16 cellular contexts compared by ENCODE assay signal in genomic region chr4:72969957-72970356, GRCh38.
DNase-seq lines count a peak whose midpoint lies in the region; ATAC-seq, FAIRE-seq and TF ChIP-seq lines count a peak whose summit lies in the region.
"Had no signal": no experiment of that assay in that cellular context is flagged by ENCODE, and none has a peak within 500 bp of the region (broad histone marks: within the 10 kb centered on the region; RNA-seq: fewer than 3 reads in every experiment).

No MANE protein-coding gene starts in this region.

- H3K27me3 ChIP-seq in astrocyte (ENCODE audit: insufficient read depth, low read length): no peaks in the 10 kb centered on the region
- H3K27me3 ChIP-seq in upper lobe of left lung: no peaks in the 10 kb centered on the region

- WGBS in upper lobe of left lung, 2 donors: 11 to 36% methylated on average over 1 of the region's 1 CpG

- H2AFZ ChIP-seq in astrocyte (ENCODE audit: low read depth, low read length): peak overlapping the region; percentile 55

- ATAC-seq in upper lobe of left lung (ENCODE audit: low FRiP score in 2 of 2) (peak; percentile 63 to 77), HG03108 (IDR thresholded peaks at IDR 0.05; ENCODE audit: unreplicated experiment) (no peak)
- ATAC-seq: CD8-positive, alpha-beta T cell; stimulated activated effector memory CD8-positive, alpha-beta T cell treated with anti-CD3 and anti-CD28 coated beads, Interleukin-12 subunit alpha, Interleukin-12 subunit beta, amount 100 ng/mL, for 72 hours had no signal

- H3K79me2 ChIP-seq in astrocyte (ENCODE audit: insufficient read depth, low read length): no peaks in the 10 kb centered on the region

- no peak for TF ChIP-seq CTCF in astrocyte (IDR thresholded peaks at IDR 0.05; ENCODE audit: insufficient read depth, low read depth, low read length)
- no peak for TF ChIP-seq CTCF in fibroblast of the aortic adventitia (IDR thresholded peaks at IDR 0.05; ENCODE audit: insufficient read depth, low read length)
- no peak for TF ChIP-seq CTCF in upper lobe of left lung (IDR thresholded peaks at IDR 0.05)
- TF ChIP-seq CTCF in GM10248 (IDR thresholded peaks at IDR 0.05; ENCODE audit: control extremely low read depth, extremely low read depth, low read depth, missing control alignments): no peak

- no peak for TF ChIP-seq EP300 in upper lobe of left lung (IDR thresholded peaks at IDR 0.05)

- DNase-seq in astrocyte (ENCODE audit: low read depth): peak; percentile 51
- DNase-seq in fibroblast of the aortic adventitia (ENCODE audit: low read depth): peak; percentile 87
- peak; percentile 76 for DNase-seq in myocyte (ENCODE audit: low read depth)
- DNase-seq in upper lobe of left lung: no peak
- DNase-seq in GM10248 (ENCODE audit: extremely low spot score): no peak
- DNase-seq in NCI-H2196 (lab: John Stamatoyannopoulos, UW; ENCODE audit: unreplicated experiment): no peak
- DNase-seq: activated CD4-positive, alpha-beta memory T cell treated with anti-CD3 and anti-CD28 coated beads for 36 hours; activated gamma-delta T cell treated with Interleukin-2 at 50 U/mL for 16 hours; CD8-positive, alpha-beta T cell; erythroblast; NCI-H1930; NCI-H748 treated with DMSO at 0.1 percent for 48 hours; SHP77 treated with DMSO at 0.1 percent for 48 hours; stimulated activated CD4-positive, alpha-beta T cell treated with anti-CD3 and anti-CD28 coated beads, Interleukin-4, amount 100 ng/mL, for 24 hours had no signal

- peak overlapping the region; percentile 30 for H3K27ac Mint-ChIP-seq in astrocyte (ENCODE audit: unreplicated experiment)
- H3K27ac Mint-ChIP-seq: activated CD4-positive, alpha-beta memory T cell treated with anti-CD3 and anti-CD28 coated beads for 36 hours; CD8-positive, alpha-beta T cell; stimulated activated effector memory CD8-positive, alpha-beta T cell treated with anti-CD3 and anti-CD28 coated beads, Interleukin-12 subunit alpha, Interleukin-12 subunit beta, amount 100 ng/mL, for 72 hours had no signal

- peaks cover 30% of the 10 kb centered on the region for H3K4me1 Mint-ChIP-seq in astrocyte (ENCODE audit: low read depth, unreplicated experiment)
- H3K4me1 Mint-ChIP-seq: stimulated activated effector memory CD8-positive, alpha-beta T cell treated with anti-CD3 and anti-CD28 coated beads, Interleukin-12 subunit alpha, Interleukin-12 subunit beta, amount 100 ng/mL, for 72 hours had no signal

- H3K4me2 ChIP-seq in astrocyte (ENCODE audit: low read length): no peak overlapping the region

- H3K36me3 ChIP-seq in astrocyte (ENCODE audit: insufficient read depth, low read length) (no peaks in the 10 kb centered on the region), upper lobe of left lung (no peaks in the 10 kb centered on the region)

- H3K4me1 ChIP-seq in astrocyte (ENCODE audit: insufficient read depth, low read length): peaks cover 27% of the 10 kb centered on the region
- no peaks in the 10 kb centered on the region for H3K4me1 ChIP-seq in upper lobe of left lung

- no peak overlapping the region for H3K4me3 ChIP-seq in astrocyte (ENCODE audit: insufficient read depth, low read depth, low read length)
- no peak overlapping the region for H3K4me3 ChIP-seq in fibroblast of the aortic adventitia (ENCODE audit: low read depth, low read length)
- H3K4me3 ChIP-seq in upper lobe of left lung: no peak overlapping the region

- H3K4me3 Mint-ChIP-seq in astrocyte (ENCODE audit: unreplicated experiment): no peak overlapping the region
- H3K4me3 Mint-ChIP-seq: activated CD4-positive, alpha-beta memory T cell treated with anti-CD3 and anti-CD28 coated beads for 36 hours; CD8-positive, alpha-beta T cell; stimulated activated effector memory CD8-positive, alpha-beta T cell treated with anti-CD3 and anti-CD28 coated beads, Interleukin-12 subunit alpha, Interleukin-12 subunit beta, amount 100 ng/mL, for 72 hours had no signal

- POLR2A ChIA-PET in GM10248 (lab: Yijun Ruan, JAX): no interaction called here

- no peak for TF ChIP-seq POLR2A in upper lobe of left lung (IDR thresholded peaks at IDR 0.05)

- H3K27ac ChIP-seq in astrocyte (ENCODE audit: low read depth, low read length): no peak overlapping the region
- no peak overlapping the region for H3K27ac ChIP-seq in upper lobe of left lung

- H3K27me3 Mint-ChIP-seq in astrocyte (ENCODE audit: low read depth, unreplicated experiment): no peaks in the 10 kb centered on the region

- H3K36me3 Mint-ChIP-seq in astrocyte (ENCODE audit: low read depth, unreplicated experiment): no peaks in the 10 kb centered on the region
- H3K36me3 Mint-ChIP-seq: activated CD4-positive, alpha-beta memory T cell treated with anti-CD3 and anti-CD28 coated beads for 36 hours; CD8-positive, alpha-beta T cell; stimulated activated effector memory CD8-positive, alpha-beta T cell treated with anti-CD3 and anti-CD28 coated beads, Interleukin-12 subunit alpha, Interleukin-12 subunit beta, amount 100 ng/mL, for 72 hours had no signal

- CTCF ChIA-PET in GM10248 (lab: Yijun Ruan, JAX): interaction anchor here (1.4 kb wide), 2 partner anchors 14 to 21 kb away, joined by 3 to 4 read pairs; no protein-coding TSS in a partner anchor

- FAIRE-seq in astrocyte (lab: Jason Lieb, UNC): no peak

- H4K20me1 ChIP-seq in astrocyte (ENCODE audit: insufficient read depth, low read length): no peaks in the 10 kb centered on the region

- H3K9ac ChIP-seq in astrocyte (ENCODE audit: low read length): no peak overlapping the region

- H3K9me3 ChIP-seq in astrocyte (ENCODE audit: insufficient read depth, low read depth, low read length) (peaks cover 3% of the 10 kb centered on the region), upper lobe of left lung (no peaks in the 10 kb centered on the region)

- no peaks in the 10 kb centered on the region for H3K9me3 Mint-ChIP-seq in astrocyte (ENCODE audit: unreplicated experiment)
- H3K9me3 Mint-ChIP-seq: activated CD4-positive, alpha-beta memory T cell treated with anti-CD3 and anti-CD28 coated beads for 36 hours; CD8-positive, alpha-beta T cell; stimulated activated effector memory CD8-positive, alpha-beta T cell treated with anti-CD3 and anti-CD28 coated beads, Interleukin-12 subunit alpha, Interleukin-12 subunit beta, amount 100 ng/mL, for 72 hours had no signal

Comparison
In these comparisons a context has a peak if more than half of its experiments do, and no peak if none do; other contexts are left out.
1. DNase-seq: peak in astrocyte (single experiment), fibroblast of the aortic adventitia (single experiment) and myocyte (single experiment); none in upper lobe of left lung (0 of 2), GM10248 (single experiment) and NCI-H2196 (single experiment).